ENCODE assay signal across 8 cellular contexts in the genomic region with DNA sequence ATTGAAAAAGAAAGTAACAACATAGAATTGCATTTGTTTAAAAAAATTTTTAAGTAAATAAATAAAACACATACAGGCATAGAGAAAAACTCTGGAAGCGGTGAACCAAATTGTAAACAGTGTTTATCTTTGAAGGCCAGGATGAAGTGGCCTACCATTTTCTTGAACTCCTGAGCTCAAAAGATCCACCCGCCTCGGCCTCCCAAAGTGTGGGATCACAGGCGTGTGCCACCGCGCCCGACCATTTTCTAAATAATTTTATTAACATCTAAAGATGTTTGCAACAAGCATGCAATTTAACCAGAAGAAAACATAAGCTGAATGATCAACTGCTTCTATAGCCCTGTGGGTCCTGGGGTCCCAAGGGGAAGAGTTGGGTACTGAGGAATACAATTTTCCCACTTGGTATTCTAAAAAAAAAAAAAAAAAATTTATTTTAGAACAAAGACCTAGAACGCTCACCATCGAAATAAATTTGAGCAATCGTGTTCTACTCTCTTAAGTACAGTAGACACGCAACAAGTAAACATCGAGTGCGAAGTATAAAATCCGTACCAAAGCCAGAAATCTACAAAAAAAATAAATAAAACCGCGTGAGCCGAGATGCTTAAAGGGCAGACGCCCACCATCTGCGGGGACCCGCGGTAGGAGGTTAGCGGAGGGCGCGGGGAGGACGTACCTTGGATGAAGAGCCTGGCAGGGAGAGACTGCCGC. TPM values are rescaled to one million over a fixed set of nuclear protein-coding genes. Genes with fewer than 3 reads are reported as not detected.
A peak's percentile ranks its signal among the peaks of the same experiment; 100 is the strongest.
DNase-seq lines count a peak whose midpoint lies in the region; ATAC-seq lines count a peak whose summit lies in the region.

No MANE protein-coding gene starts in this region.

- no peaks in the 10 kb centered on the region for H3K36me3 Mint-ChIP-seq in activated T-cell treated with anti-CD3 and anti-CD28 coated beads, Interleukin-2, amount 50 U/mL, for 4 hours (ENCODE audit: insufficient read depth)
- no peaks in the 10 kb centered on the region for H3K36me3 Mint-ChIP-seq in natural killer cell treated with Interleukin-12 subunit alpha and Interleukin-12 subunit beta and Interleukin-15 and Interleukin-18, amount 100 ng/mL, for 72 hours

- no peak for ATAC-seq in activated T-cell treated with anti-CD3 and anti-CD28 coated beads, Interleukin-2, amount 50 U/mL, for 4 hours
- no peak for ATAC-seq in natural killer cell treated with Interleukin-12 subunit alpha and Interleukin-12 subunit beta and Interleukin-15 and Interleukin-18, amount 100 ng/mL, for 72 hours
- ATAC-seq in GM18498 (IDR thresholded peaks at IDR 0.05; ENCODE audit: unreplicated experiment) = no peak

- peak overlapping the region; percentile 64 to 87 for H3K9ac ChIP-seq in duodenal mucosa (ENCODE audit: low read depth in 1 of 2, low read length in 2 of 2)

- no peaks in the 10 kb centered on the region for H3K27me3 Mint-ChIP-seq in activated T-cell treated with anti-CD3 and anti-CD28 coated beads, Interleukin-2, amount 50 U/mL, for 4 hours (ENCODE audit: low read depth)
- H3K27me3 Mint-ChIP-seq in natural killer cell treated with Interleukin-12 subunit alpha and Interleukin-12 subunit beta and Interleukin-15 and Interleukin-18, amount 100 ng/mL, for 72 hours = no peaks in the 10 kb centered on the region

- H3K27me3 ChIP-seq in duodenal mucosa (ENCODE audit: control insufficient read depth in 1 of 2, insufficient read depth in 2 of 2, low read length in 2 of 2) = no peaks in the 10 kb centered on the region

- peaks cover 10 to 14% of the 10 kb centered on the region in 2 donors for H3K4me1 ChIP-seq in duodenal mucosa (ENCODE audit: control insufficient read depth in 1 of 2, insufficient read depth in 2 of 2, low read length in 2 of 2)

- H3K36me3 ChIP-seq in duodenal mucosa (ENCODE audit: control insufficient read depth in 1 of 2, insufficient read depth in 2 of 2, low read length in 2 of 2) = no peaks in the 10 kb centered on the region

- H3K4me3 Mint-ChIP-seq in activated T-cell treated with anti-CD3 and anti-CD28 coated beads, Interleukin-2, amount 50 U/mL, for 4 hours = peak overlapping the region; percentile 92
- peak overlapping the region; percentile 91 for H3K4me3 Mint-ChIP-seq in natural killer cell treated with Interleukin-12 subunit alpha and Interleukin-12 subunit beta and Interleukin-15 and Interleukin-18, amount 100 ng/mL, for 72 hours

- H3K27ac Mint-ChIP-seq in natural killer cell treated with Interleukin-12 subunit alpha and Interleukin-12 subunit beta and Interleukin-15 and Interleukin-18, amount 100 ng/mL, for 72 hours = peak overlapping the region; percentile 88 to 92

- H3K27ac ChIP-seq in duodenal mucosa (ENCODE audit: low read depth, low read length) = peak overlapping the region; percentile 50

- peaks cover 23% of the 10 kb centered on the region for H3K4me1 Mint-ChIP-seq in activated T-cell treated with anti-CD3 and anti-CD28 coated beads, Interleukin-2, amount 50 U/mL, for 4 hours (ENCODE audit: low read depth)
- H3K4me1 Mint-ChIP-seq in natural killer cell treated with Interleukin-12 subunit alpha and Interleukin-12 subunit beta and Interleukin-15 and Interleukin-18, amount 100 ng/mL, for 72 hours (ENCODE audit: low read depth in 2 of 2) = peaks cover 14 to 21% of the 10 kb centered on the region in 2 donors

- H3K4me3 ChIP-seq in duodenal mucosa (ENCODE audit: low read depth in 1 of 2, low read length in 2 of 2) = peak overlapping the region; percentile 79 to 87

- H3K9me3 Mint-ChIP-seq in activated T-cell treated with anti-CD3 and anti-CD28 coated beads, Interleukin-2, amount 50 U/mL, for 4 hours = peaks cover 8% of the 10 kb centered on the region
- H3K9me3 Mint-ChIP-seq in natural killer cell treated with Interleukin-12 subunit alpha and Interleukin-12 subunit beta and Interleukin-15 and Interleukin-18, amount 100 ng/mL, for 72 hours = peaks cover 4% of the 10 kb centered on the region

- no peak for DNase-seq in activated T-cell treated with anti-CD3 and anti-CD28 coated beads, Interleukin-2, amount 50 U/mL, for 4 hours
- DNase-seq in activated T-cell treated with anti-CD3 and anti-CD28 coated beads for 4 hours (no peak), RPMI8226 (peak; percentile 28), germinal center (ENCODE audit: low spot score) (no peak), AG20443 (ENCODE audit: low spot score) (no peak)
- no peak for DNase-seq in natural killer cell treated with Interleukin-12 subunit alpha and Interleukin-12 subunit beta and Interleukin-15 and Interleukin-18, amount 100 ng/mL, for 72 hours (ENCODE audit: low spot score)

- peaks cover 0 to 2% of the 10 kb centered on the region in 2 donors for H3K9me3 ChIP-seq in duodenal mucosa (ENCODE audit: control insufficient read depth in 1 of 2, low read length in 2 of 2)

RNA-seq across cellular contexts. Expression of gene MIS18BP1, which starts 0.5 kb away (rescaled TPM):
- total RNA-seq in activated T-cell treated with anti-CD3 and anti-CD28 coated beads, Interleukin-2, amount 50 U/mL, for 4 hours = 10 to 100 TPM; 17.3 to 22.2 (median 18.8) TPM
- total RNA-seq in natural killer cell treated with Interleukin-12 subunit alpha and Interleukin-12 subunit beta and Interleukin-15 and Interleukin-18, amount 100 ng/mL, for 72 hours = 10 to 100 TPM; 33.4 to 61.8 TPM
